14 cellular contexts compared by ENCODE assay signal in genomic region chr2:212385241-212385640, GRCh38.
A peak's percentile ranks its signal among the peaks of the same experiment; 100 is the strongest.
DNase-seq lines count a peak whose midpoint lies in the region; ATAC-seq and TF ChIP-seq lines count a peak whose summit lies in the region.
"Had no signal": no experiment of that assay in that cellular context is flagged by ENCODE, and none has a peak within 500 bp of the region (broad histone marks: within the 10 kb centered on the region; RNA-seq: fewer than 3 reads in every experiment).

No MANE protein-coding gene starts in this region.

- no peaks in the 10 kb centered on the region for H4K20me1 ChIP-seq in mammary epithelial cell (ENCODE audit: insufficient read depth, low read length)

- intact Hi-C loops in mammary epithelial cell (cut with micrococcal nuclease): no loop called here
- intact Hi-C loops in breast epithelium (cut with DNase I; ENCODE audit: low total_unique reads): no loop called here
- intact Hi-C loops in ovary (cut with DNase I): no loop called here

- BruUV-seq in mammary epithelial cell (replicated peaks; lab: Mats Ljungman, UMichigan): no TSS peak

- H3K9me3 ChIP-seq in mammary epithelial cell (replicated peaks; ENCODE audit: insufficient read depth, low read length): no peaks in the 10 kb centered on the region
- no peaks in the 10 kb centered on the region for H3K9me3 ChIP-seq in breast epithelium
- no peaks in the 10 kb centered on the region for H3K9me3 ChIP-seq in RWPE2 (ENCODE audit: severe bottlenecking)
- H3K9me3 ChIP-seq in ovary: no peaks in the 10 kb centered on the region

- ATAC-seq in RWPE2 (ENCODE audit: low read depth) (peak; percentile 95), GM21423 (IDR thresholded peaks at IDR 0.05; ENCODE audit: unreplicated experiment) (no peak)

- TF ChIP-seq CTCF in mammary epithelial cell (conservative IDR thresholded peaks at IDR 0.05 in 1 of 2, IDR thresholded peaks at IDR 0.05 in 1 of 2; ENCODE audit: extremely low read depth in 1 of 2, insufficient read depth in 1 of 2, low read depth in 1 of 2, low read length in 2 of 2): no peak
- TF ChIP-seq CTCF in breast epithelium (IDR thresholded peaks at IDR 0.05): no peak
- TF ChIP-seq CTCF in RWPE2 (IDR thresholded peaks at IDR 0.05; ENCODE audit: poor library complexity, severe bottlenecking): no peak
- no peak for TF ChIP-seq CTCF in ovary (IDR thresholded peaks at IDR 0.05)

- no peak overlapping the region for H3K9ac ChIP-seq in mammary epithelial cell (ENCODE audit: insufficient read depth, low read length)

- WGBS in mammary epithelial cell (ENCODE audit: low coverage, missing lambda C conversion rate): 4% methylated on average over 2 of the region's 2 CpGs
- WGBS in ovary, 3 donors: 16 to 32% (median 24%) methylated on average over 2 of the region's 2 CpGs

- H2AFZ ChIP-seq in mammary epithelial cell (ENCODE audit: low read depth, low read length): no peak overlapping the region

- H3K4me1 ChIP-seq in mammary epithelial cell (ENCODE audit: insufficient read depth, low read length) (peaks cover 3% of the 10 kb centered on the region), breast epithelium (no peaks in the 10 kb centered on the region), RWPE2 (ENCODE audit: insufficient read depth, poor library complexity, severe bottlenecking) (peaks cover 14% of the 10 kb centered on the region), ovary (ENCODE audit: insufficient read depth) (no peaks in the 10 kb centered on the region)

- dilution Hi-C loops in mammary epithelial cell (cut with HindIII; ENCODE audit: low sequenced_read_pairs): no loop called here

- no peak for TF ChIP-seq EP300 in ovary (IDR thresholded peaks at IDR 0.05)

- CTCF ChIA-PET in mammary epithelial cell (lab: Charles Lee; ENCODE audit: low non-redundant PET): no interaction called here

- H3K36me3 ChIP-seq in mammary epithelial cell (ENCODE audit: insufficient read depth, low read length) (no peaks in the 10 kb centered on the region), breast epithelium (no peaks in the 10 kb centered on the region), RWPE2 (ENCODE audit: low read depth) (no peaks in the 10 kb centered on the region), ovary (no peaks in the 10 kb centered on the region)

- TF ChIP-seq POLR2A in breast epithelium (IDR thresholded peaks at IDR 0.05) (no peak), ovary (IDR thresholded peaks at IDR 0.05) (no peak)

- H3K27me3 ChIP-seq in mammary epithelial cell (ENCODE audit: insufficient read depth, low read length) (no peaks in the 10 kb centered on the region), breast epithelium (no peaks in the 10 kb centered on the region), RWPE2 (ENCODE audit: insufficient read depth, poor library complexity, severe bottlenecking) (no peaks in the 10 kb centered on the region), ovary (no peaks in the 10 kb centered on the region)

- peak; percentile 67 for DNase-seq in mammary epithelial cell
- DNase-seq in breast epithelium (ENCODE audit: low spot score in 2 of 2): no peak
- DNase-seq in RWPE2 (ENCODE audit: low spot score): no peak
- DNase-seq in epithelial cell of prostate (ENCODE audit: low read depth, low spot score): peak; percentile 31
- no peak for DNase-seq in ovary
- no peak for DNase-seq in GM19238 (ENCODE audit: insufficient read length, low spot score)
- DNase-seq: C1 segment of cervical spinal cord; Calu3; CD4-positive, alpha-beta T cell; DND-41; GDM1; HCEC 1CT had no signal

- no peaks in the 10 kb centered on the region for H3K79me2 ChIP-seq in mammary epithelial cell (ENCODE audit: insufficient read depth, low read length)

- H3K27ac ChIP-seq in mammary epithelial cell (ENCODE audit: insufficient read depth, low read depth, low read length): no peak overlapping the region
- H3K27ac ChIP-seq in breast epithelium: no peak overlapping the region
- no peak overlapping the region for H3K27ac ChIP-seq in RWPE2 (ENCODE audit: poor library complexity, severe bottlenecking)
- no peak overlapping the region for H3K27ac ChIP-seq in epithelial cell of prostate
- H3K27ac ChIP-seq in ovary: no peak overlapping the region
- H3K27ac ChIP-seq: HL-60 had no signal

- H3K4me3 ChIP-seq in mammary epithelial cell (replicated peaks in 1 of 3; ENCODE audit: insufficient read depth in 1 of 3, low read depth in 2 of 3, low read length in 3 of 3): no peak overlapping the region
- no peak overlapping the region for H3K4me3 ChIP-seq in breast epithelium
- no peak overlapping the region for H3K4me3 ChIP-seq in RWPE2 (ENCODE audit: severe bottlenecking)
- H3K4me3 ChIP-seq in ovary: no peak overlapping the region

- in situ Hi-C loops in mammary epithelial cell (cut with MboI; ENCODE audit: low sequenced_read_pairs in 2 of 2): no loop called here

- peak overlapping the region; percentile 41 for H3K4me2 ChIP-seq in mammary epithelial cell (ENCODE audit: insufficient read depth, low read depth, low read length)

Comparison
In these comparisons a context has a peak if more than half of its experiments do, and no peak if none do; other contexts are left out.
1. DNase-seq: peak in mammary epithelial cell (single experiment) and epithelial cell of prostate (single experiment); none in breast epithelium (0 of 2), RWPE2 (single experiment), ovary (0 of 5) and GM19238 (single experiment).